15 cellular contexts compared by ENCODE assay signal in the genomic region with DNA sequence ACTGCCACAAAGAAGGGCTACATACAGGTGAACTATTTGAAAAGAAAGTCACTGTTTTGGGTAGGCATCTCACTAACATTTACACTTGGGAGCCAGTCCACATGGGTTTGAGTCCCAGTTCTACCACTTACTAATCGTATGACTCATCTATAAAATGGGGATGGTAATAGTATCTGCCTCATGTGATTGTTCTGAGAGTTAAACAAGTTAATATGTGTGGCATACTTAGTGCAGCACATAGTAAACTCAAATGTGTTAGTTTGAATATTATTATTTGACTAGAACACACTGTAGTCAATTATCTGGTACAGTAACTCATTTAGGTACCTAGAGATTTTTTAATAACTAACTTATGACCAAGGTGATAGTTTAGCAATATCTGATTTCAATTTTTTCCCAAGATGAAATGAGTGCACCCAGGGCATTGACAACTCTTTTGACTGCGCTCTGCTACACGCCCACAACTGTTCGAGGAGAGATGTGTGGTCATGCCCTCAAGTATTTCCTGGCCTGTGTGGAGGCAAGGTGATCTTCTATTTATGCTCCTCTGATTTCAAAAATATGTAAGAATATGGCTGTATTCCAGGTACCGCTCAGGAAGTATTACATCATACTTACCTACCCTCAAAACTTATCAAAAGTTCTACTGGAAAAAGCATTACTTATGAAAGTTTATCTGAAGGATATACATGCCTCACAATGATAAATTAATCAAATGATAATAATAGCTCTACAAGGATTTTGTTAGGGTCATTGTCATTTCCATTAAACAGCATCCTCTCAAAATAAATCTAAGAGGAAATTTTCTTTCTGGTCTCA.
"Had no signal": no experiment of that assay in that cellular context is flagged by ENCODE, and none has a peak within 500 bp of the region (broad histone marks: within the 10 kb centered on the region; RNA-seq: fewer than 3 reads in every experiment).

No MANE protein-coding gene starts in this region.

- H3K4me1 ChIP-seq: right atrium auricular region had no signal

- H3K4me2 ChIP-seq: smooth muscle cell had no signal

- H3K4me3 ChIP-seq: esophagus muscularis mucosa, right atrium auricular region, smooth muscle cell had no signal

- H3K27ac ChIP-seq: brain microvascular endothelial cell, esophagus muscularis mucosa, right atrium auricular region, WERI-Rb-1 had no signal

- ATAC-seq: activated CD8-positive, alpha-beta T cell treated with anti-CD3 and anti-CD28 coated beads, Interleukin-2, amount 10 ng/mL, durations not matched to agents 7 days and 5 days; natural killer cell had no signal

- H3K27ac Mint-ChIP-seq: activated CD8-positive, alpha-beta T cell treated with anti-CD3 and anti-CD28 coated beads, Interleukin-2, amount 10 ng/mL, durations not matched to agents 7 days and 5 days; endodermal cell; immature natural killer cell; natural killer cell; type B pancreatic cell had no signal

- H3K9me3 Mint-ChIP-seq: endodermal cell, natural killer cell, T-cell, type B pancreatic cell had no signal

- DNase-seq: activated CD8-positive, alpha-beta memory T cell treated with anti-CD3 and anti-CD28 coated beads, Interleukin-2, amount 50 U/mL, for 48 hours; activated CD8-positive, alpha-beta T cell treated with anti-CD3 and anti-CD28 coated beads, Interleukin-2, amount 10 ng/mL, durations not matched to agents 7 days and 5 days; activated naive CD4-positive, alpha-beta T cell treated with Interleukin-2 at 50 U/mL for 16 hours; amygdala; brain microvascular endothelial cell; endodermal cell; foreskin fibroblast; immature natural killer cell; natural killer cell; T-cell; WERI-Rb-1 had no signal

- H3K4me3 Mint-ChIP-seq: activated CD8-positive, alpha-beta T cell treated with anti-CD3 and anti-CD28 coated beads, Interleukin-2, amount 10 ng/mL, durations not matched to agents 7 days and 5 days; endodermal cell; immature natural killer cell; natural killer cell; T-cell; type B pancreatic cell had no signal

- H3K4me1 Mint-ChIP-seq: immature natural killer cell, natural killer cell had no signal

- H3K36me3 ChIP-seq: brain microvascular endothelial cell, esophagus muscularis mucosa, right atrium auricular region, WERI-Rb-1 had no signal

- H3K9me3 ChIP-seq: esophagus muscularis mucosa, right atrium auricular region had no signal

- H3K36me3 Mint-ChIP-seq: immature natural killer cell, natural killer cell, T-cell, type B pancreatic cell had no signal

- H3K27me3 ChIP-seq: brain microvascular endothelial cell, esophagus muscularis mucosa, right atrium auricular region had no signal
